Comparison of ENCODE assay signal across 15 cellular contexts in genomic region chr2:42762155-42762554, GRCh38. TPM values are rescaled to one million over a fixed set of nuclear protein-coding genes. Genes with fewer than 3 reads are reported as not detected.
DNase-seq lines count a peak whose midpoint lies in the region; ATAC-seq, FAIRE-seq and TF ChIP-seq lines count a peak whose summit lies in the region.
"Had no signal": no experiment of that assay in that cellular context is flagged by ENCODE, and none has a peak within 500 bp of the region (broad histone marks: within the 10 kb centered on the region; RNA-seq: fewer than 3 reads in every experiment).

No MANE protein-coding gene starts in this region.

- intact Hi-C loops in HepG2 (cut with micrococcal nuclease; ENCODE audit: unreplicated experiment), result no loop called here
- intact Hi-C loops in right lobe of liver (cut with DNase I), result no loop called here

- H3K4me1 Mint-ChIP-seq in endodermal cell, result no peaks in the 10 kb centered on the region
- H3K4me1 Mint-ChIP-seq: CD4-positive, alpha-beta memory T cell had no signal

- H3K9ac ChIP-seq in HepG2 (ENCODE audit: insufficient read depth, low read depth, low read length), result no peak overlapping the region
- no peak overlapping the region for H3K9ac ChIP-seq in endodermal cell (ENCODE audit: extremely low read depth, low read length, poor library complexity, severe bottlenecking)
- H3K9ac ChIP-seq: BLaER1, GM23248 had no signal

- H3K4me1 ChIP-seq in HepG2 (ENCODE audit: insufficient read depth, low read length) (peaks cover 6% of the 10 kb centered on the region), right lobe of liver (no peaks in the 10 kb centered on the region), endodermal cell (ENCODE audit: control insufficient read depth, insufficient read depth, low read length) (no peaks in the 10 kb centered on the region), osteoblast (ENCODE audit: insufficient read depth, low read length) (no peaks in the 10 kb centered on the region)

- no peak for TF ChIP-seq POLR2A in HepG2 (IDR thresholded peaks at IDR 0.05; ENCODE audit: insufficient read depth in 1 of 2, low read depth in 2 of 2, low read length in 2 of 2)
- TF ChIP-seq POLR2A in right lobe of liver (IDR thresholded peaks at IDR 0.05), result no peak
- TF ChIP-seq POLR2A in GM12892 (IDR thresholded peaks at IDR 0.05; ENCODE audit: low read depth, low read length), result no peak

- no TSS peak for BruUV-seq in HepG2 (replicated peaks; lab: Mats Ljungman, UMichigan)

- no peak overlapping the region for H3K4me3 ChIP-seq in HepG2 (replicated peaks in 1 of 3; ENCODE audit: insufficient read depth in 1 of 3, low read depth in 2 of 3, low read length in 3 of 3)
- H3K4me3 ChIP-seq in right lobe of liver, result no peak overlapping the region
- no peak overlapping the region for H3K4me3 ChIP-seq in endodermal cell (ENCODE audit: low read length)
- H3K4me3 ChIP-seq in osteoblast (ENCODE audit: insufficient read depth, low read length), result no peak overlapping the region
- H3K4me3 ChIP-seq: BLaER1, GM23248 had no signal

- H3K79me2 ChIP-seq in HepG2 (ENCODE audit: insufficient read depth, low read length) (no peaks in the 10 kb centered on the region), osteoblast (ENCODE audit: insufficient read depth, low read length) (no peaks in the 10 kb centered on the region)

- H3K36me3 ChIP-seq in HepG2 (replicated peaks in 1 of 2; ENCODE audit: control insufficient read depth in 1 of 2, insufficient read depth in 2 of 2, low read length in 2 of 2) (no peaks in the 10 kb centered on the region), right lobe of liver (no peaks in the 10 kb centered on the region), endodermal cell (ENCODE audit: control insufficient read depth, insufficient read depth, low read length) (no peaks in the 10 kb centered on the region), osteoblast (ENCODE audit: insufficient read depth, low read length) (no peaks in the 10 kb centered on the region)

- H3K27me3 ChIP-seq in HepG2 (ENCODE audit: control insufficient read depth in 1 of 2, insufficient read depth in 2 of 2, low read length in 2 of 2) (no peaks in the 10 kb centered on the region), right lobe of liver (no peaks in the 10 kb centered on the region), endodermal cell (ENCODE audit: control insufficient read depth, insufficient read depth, low read length, poor library complexity, severe bottlenecking) (no peaks in the 10 kb centered on the region), osteoblast (ENCODE audit: insufficient read depth, low read length) (no peaks in the 10 kb centered on the region)
- H3K27me3 ChIP-seq: BLaER1 had no signal

- H3K4me3 Mint-ChIP-seq in endodermal cell, result no peak overlapping the region
- H3K4me3 Mint-ChIP-seq: CD4-positive, alpha-beta memory T cell; H9 had no signal

- TF ChIP-seq CTCF in HepG2 (CRISPR knock-in tag; IDR thresholded peaks at IDR 0.05) (no peak), right lobe of liver (IDR thresholded peaks at IDR 0.05) (no peak), endodermal cell (conservative IDR thresholded peaks at IDR 0.05) (peak; percentile 54), osteoblast (IDR thresholded peaks at IDR 0.05; ENCODE audit: extremely low read depth, low read depth, low read length) (no peak), D721Med (IDR thresholded peaks at IDR 0.05; ENCODE audit: insufficient read depth, missing control alignments) (no peak)

- DNase-seq in HepG2 (ENCODE audit: low spot score) (no peak), right lobe of liver (no peak), endodermal cell (peak; percentile 52), osteoblast (ENCODE audit: insufficient read length, low spot score, missing footprints) (peak; percentile 15), GM12892 (ENCODE audit: insufficient read length) (no peak), D721Med (ENCODE audit: insufficient read length, low spot score) (no peak)
- DNase-seq: 8988T; CD4-positive, alpha-beta memory T cell; DMS79 treated with DMSO at 0.1 percent for 48 hours; GF-D8; GM23248; H9 had no signal

- H2AFZ ChIP-seq in HepG2 (ENCODE audit: low read length), result no peak overlapping the region
- no peak overlapping the region for H2AFZ ChIP-seq in osteoblast (ENCODE audit: low read length)
- H2AFZ ChIP-seq: GM23248 had no signal

- CTCF ChIA-PET in HepG2 (lab: Yijun Ruan, JAX; ENCODE audit: low intra/inter-chr PET ratio, low total read pairs), result no interaction called here

- WGBS in HepG2 (ENCODE audit: low lambda C conversion rate), result 86% methylated on average over 5 of the region's 5 CpGs
- WGBS in right lobe of liver (ENCODE audit: insufficient coverage, low coverage, low lambda C conversion rate, missing lambda C conversion rate), result 90% methylated on average over 2 of the region's 5 CpGs
- 85 to 93% methylated on average over 2 to 5 of the region's 5 CpGs for WGBS in endodermal cell (ENCODE audit: insufficient coverage in 1 of 2, insufficient read length in 1 of 2), 2 experiments

- H3K9me3 Mint-ChIP-seq in endodermal cell, result no peaks in the 10 kb centered on the region
- H3K9me3 Mint-ChIP-seq: CD4-positive, alpha-beta memory T cell; H9 had no signal

- H3K4me2 ChIP-seq in HepG2 (ENCODE audit: low read depth, low read length) (no peak overlapping the region), osteoblast (ENCODE audit: insufficient read depth, low read length) (no peak overlapping the region)
- H3K4me2 ChIP-seq: BLaER1 had no signal

- peaks cover 18% of the 10 kb centered on the region for H3K36me3 Mint-ChIP-seq in endodermal cell (ENCODE audit: low read depth)

- ATAC-seq in HepG2 (peak; percentile 9; the same call in 2 of the 3 replicates), right lobe of liver (no peak), GM18867 (IDR thresholded peaks at IDR 0.05; ENCODE audit: unreplicated experiment) (no peak)

- H3K27ac Mint-ChIP-seq in endodermal cell, result no peak overlapping the region

- no peak for TF ChIP-seq RAD21 in HepG2 (CRISPR knock-in tag; IDR thresholded peaks at IDR 0.05)

- in situ Hi-C loops in HepG2 (cut with HindIII; ENCODE audit: extremely low pct_ligation_motif_present, low pct_unique_long_range_greater_than_20kb), result no loop called here

- TF ChIP-seq EP300 in HepG2 (IDR thresholded peaks at IDR 0.05; ENCODE audit: low read depth in 2 of 2, low read length in 2 of 2), result no peak
- TF ChIP-seq EP300 in HepG2 (CRISPR knock-in tag; IDR thresholded peaks at IDR 0.05; ENCODE audit: borderline replicate concordance), result no peak

- H4K20me1 ChIP-seq in HepG2 (ENCODE audit: insufficient read depth, low read length) (no peaks in the 10 kb centered on the region), osteoblast (ENCODE audit: insufficient read depth, low read length) (no peaks in the 10 kb centered on the region)
- H4K20me1 ChIP-seq: BLaER1 had no signal

- no peak for FAIRE-seq in HepG2 (lab: Jason Lieb, UNC)
- no peak for FAIRE-seq in GM12892 (lab: Jason Lieb, UNC)
- FAIRE-seq in D721Med (lab: Jason Lieb, UNC), result no peak
- FAIRE-seq: GM19239 had no signal

- H3K27me3 Mint-ChIP-seq in endodermal cell (ENCODE audit: insufficient read depth), result no peaks in the 10 kb centered on the region
- H3K27me3 Mint-ChIP-seq: CD4-positive, alpha-beta memory T cell had no signal

- no peak overlapping the region for H3K27ac ChIP-seq in HepG2 (ENCODE audit: extremely low read length, insufficient read depth, low read length)
- H3K27ac ChIP-seq in right lobe of liver, result no peak overlapping the region
- H3K27ac ChIP-seq in endodermal cell (ENCODE audit: low read depth, low read length), result no peak overlapping the region
- H3K27ac ChIP-seq in osteoblast (ENCODE audit: low read depth, low read length), result no peak overlapping the region
- H3K27ac ChIP-seq: BLaER1, GM23248 had no signal

- H3K9me3 ChIP-seq in HepG2 (ENCODE audit: low read length) (no peaks in the 10 kb centered on the region), right lobe of liver (no peaks in the 10 kb centered on the region), endodermal cell (ENCODE audit: control insufficient read depth, low read length) (no peaks in the 10 kb centered on the region), osteoblast (ENCODE audit: low read depth, low read length) (no peaks in the 10 kb centered on the region)
- H3K9me3 ChIP-seq: BLaER1 had no signal

- POLR2A ChIA-PET in HepG2 (lab: Yijun Ruan, JAX), result interaction anchor here (1.0 kb wide), 1 partner anchor 23 kb away, joined by 3 read pairs; no protein-coding TSS in a partner anchor

RNA-seq across cellular contexts. Expression of gene OXER1, which starts 1.8 kb away (rescaled TPM):
- total RNA-seq in HepG2 (2016; rRNA removed; fragmentation: Illumina TruSeq; extraction: Trizol) (6.5 and 8.0 TPM in 2 replicates), right lobe of liver (10 to 100 TPM in 3 of 6 experiments, 1 to 10 TPM in 3; 5.3 to 29.4 (median 10.7) TPM), endodermal cell (1 to 10 TPM; 3.5 to 6.5 TPM), osteoblast (0.29 TPM in 1 of 2 replicates, not detected in the other)
- total RNA-seq in HepG2 (2016; cell fraction: cytosol; rRNA removed; fragmentation: Illumina TruSeq; extraction: Trizol; ENCODE audit: low read depth), result 0.40 and 0.97 TPM in 2 replicates
- 5.2 and 7.1 TPM in 2 replicates for total RNA-seq in HepG2 (2016; cell fraction: insoluble cytoplasmic fraction; rRNA removed; fragmentation: Illumina TruSeq; extraction: Trizol)
- total RNA-seq in HepG2 (2016; cell fraction: membrane; rRNA removed; fragmentation: Illumina TruSeq; extraction: Trizol), result 2.6 TPM in 2 replicates
- total RNA-seq in HepG2 (2016; cell fraction: nucleus; rRNA removed; fragmentation: Illumina TruSeq; extraction: Trizol), result 6.6 and 6.8 TPM in 2 replicates
- 9.0 and 11.3 TPM in 2 replicates for polyA plus RNA-seq in HepG2 (2011; rRNA removed)
- 4.6 and 5.3 TPM in 2 replicates for polyA plus RNA-seq in HepG2 (2011; cell fraction: cytosol; rRNA removed)
- polyA plus RNA-seq in HepG2 (2011; cell fraction: nucleus; rRNA removed), result 50.2 and 58.5 TPM in 2 replicates
- 7.4 and 10.0 TPM in 2 replicates for polyA plus RNA-seq in HepG2 (2012)
- polyA plus RNA-seq in HepG2 (2016; cell fraction: cytosol; fragmentation: Illumina TruSeq; extraction: Trizol; ENCODE audit: low read depth), result 0.54 and 0.68 TPM in 2 replicates
- 6.9 and 8.9 TPM in 2 replicates for polyA plus RNA-seq in HepG2 (2016; cell fraction: insoluble cytoplasmic fraction; fragmentation: Illumina TruSeq; extraction: Trizol; ENCODE audit: low read depth)
- 1.8 and 2.0 TPM in 2 replicates for polyA plus RNA-seq in HepG2 (2016; cell fraction: membrane; fragmentation: Illumina TruSeq; extraction: Trizol; ENCODE audit: low read depth)
- 29.7 and 30.8 TPM in 2 replicates for polyA plus RNA-seq in HepG2 (2016; cell fraction: nucleus; fragmentation: Illumina TruSeq; extraction: Trizol; ENCODE audit: insufficient read depth, low read depth)
- polyA minus RNA-seq in HepG2 (2011; rRNA and poly(A)+ RNA removed; ENCODE audit: low replicate concordance), result 18.1 TPM in 1 of 2 replicates, not detected in the other
- 4.5 and 5.7 TPM in 2 replicates for polyA minus RNA-seq in HepG2 (2011; cell fraction: cytosol; rRNA and poly(A)+ RNA removed)
- 7.3 and 8.8 TPM in 2 replicates for polyA minus RNA-seq in HepG2 (2011; cell fraction: nucleus; rRNA and poly(A)+ RNA removed)
- polyA plus RNA-seq in endodermal cell (2013, experiment 1 of 2), result 2.4 TPM
- 2.1 TPM for polyA plus RNA-seq in endodermal cell (2013, experiment 2 of 2)
- polyA plus RNA-seq in GM12892 (2012; ENCODE audit: missing spikeins), result 2.4 TPM
- total RNA-seq: CD4-positive, alpha-beta memory T cell; GM23248 had no signal
- polyA plus RNA-seq: CD4-positive, alpha-beta memory T cell; GM23248 had no signal

RNA-seq across cellular contexts. Expression of gene HAAO, which starts 30.2 kb away (rescaled TPM):
- total RNA-seq in HepG2 (2016; rRNA removed; fragmentation: Illumina TruSeq; extraction: Trizol) (34.1 and 42.7 TPM in 2 replicates), right lobe of liver (100 to 1,000 TPM in 3 of 6 experiments, 10 to 100 TPM in 3; 60.7 to 187 (median 114) TPM), endodermal cell (10 to 100 TPM; 13.4 to 24.2 TPM), osteoblast (0.72 and 1.8 TPM in 2 replicates)
- total RNA-seq in HepG2 (2016; cell fraction: cytosol; rRNA removed; fragmentation: Illumina TruSeq; extraction: Trizol; ENCODE audit: low read depth), result 15.3 and 15.6 TPM in 2 replicates
- 29.0 and 39.0 TPM in 2 replicates for total RNA-seq in HepG2 (2016; cell fraction: insoluble cytoplasmic fraction; rRNA removed; fragmentation: Illumina TruSeq; extraction: Trizol)
- total RNA-seq in HepG2 (2016; cell fraction: membrane; rRNA removed; fragmentation: Illumina TruSeq; extraction: Trizol), result 16.2 and 18.8 TPM in 2 replicates
- total RNA-seq in HepG2 (2016; cell fraction: nucleus; rRNA removed; fragmentation: Illumina TruSeq; extraction: Trizol), result 32.7 and 34.7 TPM in 2 replicates
- polyA plus RNA-seq in HepG2 (2011; rRNA removed), result 35.2 and 36.1 TPM in 2 replicates
- 21.6 and 34.6 TPM in 2 replicates for polyA plus RNA-seq in HepG2 (2011; cell fraction: cytosol; rRNA removed)
- 105 and 120 TPM in 2 replicates for polyA plus RNA-seq in HepG2 (2011; cell fraction: nucleus; rRNA removed)
- 24.0 and 29.7 TPM in 2 replicates for polyA plus RNA-seq in HepG2 (2012)
- polyA plus RNA-seq in HepG2 (2016; cell fraction: cytosol; fragmentation: Illumina TruSeq; extraction: Trizol; ENCODE audit: low read depth), result 20.5 and 22.5 TPM in 2 replicates
- 34.1 and 36.9 TPM in 2 replicates for polyA plus RNA-seq in HepG2 (2016; cell fraction: insoluble cytoplasmic fraction; fragmentation: Illumina TruSeq; extraction: Trizol; ENCODE audit: low read depth)
- polyA plus RNA-seq in HepG2 (2016; cell fraction: membrane; fragmentation: Illumina TruSeq; extraction: Trizol; ENCODE audit: low read depth), result 23.2 and 26.6 TPM in 2 replicates
- 70.0 and 73.3 TPM in 2 replicates for polyA plus RNA-seq in HepG2 (2016; cell fraction: nucleus; fragmentation: Illumina TruSeq; extraction: Trizol; ENCODE audit: insufficient read depth, low read depth)
- polyA minus RNA-seq in HepG2 (2011; rRNA and poly(A)+ RNA removed; ENCODE audit: low replicate concordance), result 0.28 and 57.0 TPM in 2 replicates
- polyA minus RNA-seq in HepG2 (2011; cell fraction: cytosol; rRNA and poly(A)+ RNA removed), result 15.6 and 18.8 TPM in 2 replicates
- polyA minus RNA-seq in HepG2 (2011; cell fraction: nucleus; rRNA and poly(A)+ RNA removed), result 34.4 and 36.6 TPM in 2 replicates
- 6.8 TPM for polyA plus RNA-seq in endodermal cell (2013, experiment 1 of 2)
- polyA plus RNA-seq in endodermal cell (2013, experiment 2 of 2), result 7.2 TPM
- 15.4 TPM for polyA plus RNA-seq in GM12892 (2012; ENCODE audit: missing spikeins)
- total RNA-seq: GM23248 had no signal

Comparison
In these comparisons a context has a peak if more than half of its experiments do, and no peak if none do; other contexts are left out.
1. DNase-seq: peak in endodermal cell (single experiment) and osteoblast (single experiment); none in HepG2 (single experiment), right lobe of liver (0 of 3), GM12892 (single experiment) and D721Med (single experiment).